In genomic region chr16:68369168-68369567, GRCh38 we compare ENCODE assay signal across 14 cellular contexts. TPM values are rescaled to one million over a fixed set of nuclear protein-coding genes. Genes with fewer than 3 reads are reported as not detected.
DNase-seq lines count a peak whose midpoint lies in the region; ATAC-seq lines count a peak whose summit lies in the region.
"Had no signal": no experiment of that assay in that cellular context is flagged by ENCODE, and none has a peak within 500 bp of the region (broad histone marks: within the 10 kb centered on the region; RNA-seq: fewer than 3 reads in every experiment).

No MANE protein-coding gene starts in this region.

- peaks cover 7% of the 10 kb centered on the region for H3K27me3 Mint-ChIP-seq in activated naive CD8-positive, alpha-beta T cell
- peaks cover 31% of the 10 kb centered on the region for H3K27me3 Mint-ChIP-seq in activated naive CD8-positive, alpha-beta T cell treated with anti-CD3 and anti-CD28 coated beads, Interleukin-2, amount 50 U/mL, for 24 hours
- H3K27me3 Mint-ChIP-seq in IgD-negative memory B cell, result peaks cover 2% of the 10 kb centered on the region
- peaks cover 8% of the 10 kb centered on the region for H3K27me3 Mint-ChIP-seq in central memory CD8-positive, alpha-beta T cell

- H3K36me3 Mint-ChIP-seq in activated naive CD8-positive, alpha-beta T cell, result no peaks in the 10 kb centered on the region
- no peaks in the 10 kb centered on the region for H3K36me3 Mint-ChIP-seq in activated naive CD8-positive, alpha-beta T cell treated with anti-CD3 and anti-CD28 coated beads, Interleukin-2, amount 50 U/mL, for 24 hours (ENCODE audit: low read depth)
- no peaks in the 10 kb centered on the region for H3K36me3 Mint-ChIP-seq in IgD-negative memory B cell
- H3K36me3 Mint-ChIP-seq in central memory CD8-positive, alpha-beta T cell (ENCODE audit: insufficient read depth), result no peaks in the 10 kb centered on the region

- peak overlapping the region; percentile 35 for H3K4me3 Mint-ChIP-seq in activated naive CD8-positive, alpha-beta T cell
- no peak overlapping the region for H3K4me3 Mint-ChIP-seq in activated naive CD8-positive, alpha-beta T cell treated with anti-CD3 and anti-CD28 coated beads, Interleukin-2, amount 50 U/mL, for 24 hours
- peak overlapping the region in 2 of 4 donors; percentile 21 to 89 for H3K4me3 Mint-ChIP-seq in IgD-negative memory B cell
- H3K4me3 Mint-ChIP-seq in central memory CD8-positive, alpha-beta T cell, result peak overlapping the region; percentile 60
- H3K4me3 Mint-ChIP-seq: endodermal cell, HFFc6 had no signal

- ATAC-seq in activated naive CD8-positive, alpha-beta T cell treated with anti-CD3 and anti-CD28 coated beads, Interleukin-2, amount 50 U/mL, for 24 hours, result no peak
- ATAC-seq in central memory CD8-positive, alpha-beta T cell (replicated peaks; ENCODE audit: extremely low read depth, poor library complexity, severe bottlenecking), result no peak
- no peak for ATAC-seq in GM21367 (IDR thresholded peaks at IDR 0.05; ENCODE audit: unreplicated experiment)

- DNase-seq in activated naive CD8-positive, alpha-beta T cell treated with anti-CD3 and anti-CD28 coated beads, Interleukin-2, amount 50 U/mL, for 24 hours, result no peak
- no peak for DNase-seq in central memory CD8-positive, alpha-beta T cell (ENCODE audit: low spot score in 2 of 2)
- DNase-seq in stimulated activated CD4-positive, alpha-beta T cell treated with anti-CD3 and anti-CD28 coated beads, Interleukin-1b, Interleukin-23, amount 100 ng/mL, for 48 hours, result no peak
- DNase-seq in AML-193 (lab: John Stamatoyannopoulos, UW), result no peak
- DNase-seq: endodermal cell, HFFc6, NCI-H1105 treated with DMSO at 0.1 percent for 48 hours had no signal

- peaks cover 40% of the 10 kb centered on the region for H3K4me1 Mint-ChIP-seq in activated naive CD8-positive, alpha-beta T cell (ENCODE audit: low read depth)
- H3K4me1 Mint-ChIP-seq in activated naive CD8-positive, alpha-beta T cell treated with anti-CD3 and anti-CD28 coated beads, Interleukin-2, amount 50 U/mL, for 24 hours, result peaks cover 37% of the 10 kb centered on the region
- H3K4me1 Mint-ChIP-seq in IgD-negative memory B cell, result peaks cover 31 to 44% (median 39%) of the 10 kb centered on the region in 3 donors
- H3K4me1 Mint-ChIP-seq in central memory CD8-positive, alpha-beta T cell, result peaks cover 59% of the 10 kb centered on the region

- no peak overlapping the region for H3K27ac Mint-ChIP-seq in activated naive CD8-positive, alpha-beta T cell
- H3K27ac Mint-ChIP-seq in activated naive CD8-positive, alpha-beta T cell treated with anti-CD3 and anti-CD28 coated beads, Interleukin-2, amount 50 U/mL, for 24 hours, result no peak overlapping the region
- peak overlapping the region; percentile 65 to 85 (median 74) for H3K27ac Mint-ChIP-seq in IgD-negative memory B cell
- no peak overlapping the region for H3K27ac Mint-ChIP-seq in central memory CD8-positive, alpha-beta T cell (ENCODE audit: low read depth)
- H3K27ac Mint-ChIP-seq: endodermal cell, HFFc6 had no signal

- H3K9me3 Mint-ChIP-seq in activated naive CD8-positive, alpha-beta T cell (ENCODE audit: low read depth), result no peaks in the 10 kb centered on the region
- no peaks in the 10 kb centered on the region for H3K9me3 Mint-ChIP-seq in activated naive CD8-positive, alpha-beta T cell treated with anti-CD3 and anti-CD28 coated beads, Interleukin-2, amount 50 U/mL, for 24 hours
- no peaks in the 10 kb centered on the region for H3K9me3 Mint-ChIP-seq in IgD-negative memory B cell
- H3K9me3 Mint-ChIP-seq in central memory CD8-positive, alpha-beta T cell, result no peaks in the 10 kb centered on the region
- H3K9me3 Mint-ChIP-seq: endodermal cell, HFFc6 had no signal

- peak overlapping the region; percentile 50 for H3K27ac ChIP-seq in temporal lobe (ENCODE audit: low read depth, low read length)
- H3K27ac ChIP-seq: neutrophil, right atrium auricular region, suprapubic skin had no signal

RNA-seq across cellular contexts. Expression of gene PRMT7, which starts 58.3 kb away (rescaled TPM):
- 22.8 TPM for polyA plus RNA-seq in IgD-negative memory B cell
- total RNA-seq in temporal lobe, result 39.1 TPM

RNA-seq across cellular contexts. Expression of gene SLC7A6OS, which starts 58.4 kb away (rescaled TPM):
- 28.2 TPM for polyA plus RNA-seq in IgD-negative memory B cell
- 8.9 TPM for total RNA-seq in temporal lobe

Comparison
In these comparisons a context has a peak if more than half of its experiments do, and no peak if none do; other contexts are left out.
1. H3K27ac Mint-ChIP-seq: peak in IgD-negative memory B cell (3 of 3); none in activated naive CD8-positive, alpha-beta T cell (single experiment), activated naive CD8-positive, alpha-beta T cell treated with anti-CD3 and anti-CD28 coated beads, Interleukin-2, amount 50 U/mL, for 24 hours (single experiment) and central memory CD8-positive, alpha-beta T cell (single experiment).